Comparison of ENCODE assay signal across 16 cellular contexts in genomic region chr4:160450861-160451260, GRCh38.
DNase-seq lines count a peak whose midpoint lies in the region; ATAC-seq and TF ChIP-seq lines count a peak whose summit lies in the region.
"Had no signal": no experiment of that assay in that cellular context is flagged by ENCODE, and none has a peak within 500 bp of the region (broad histone marks: within the 10 kb centered on the region; RNA-seq: fewer than 3 reads in every experiment).

No MANE protein-coding gene starts in this region.

- TF ChIP-seq CTCF in LNCaP clone FGC (IDR thresholded peaks at IDR 0.05; ENCODE audit: control insufficient read depth, extremely low read depth, insufficient read depth): no peak
- no peak for TF ChIP-seq CTCF in mesothelial cell of epicardium (IDR thresholded peaks at IDR 0.05; ENCODE audit: unreplicated experiment)
- TF ChIP-seq CTCF in osteoblast (IDR thresholded peaks at IDR 0.05; ENCODE audit: extremely low read depth, low read depth, low read length): no peak

- H3K27me3 ChIP-seq in osteoblast (ENCODE audit: insufficient read depth, low read length): no peaks in the 10 kb centered on the region
- H3K27me3 ChIP-seq: BE2C had no signal

- no peaks in the 10 kb centered on the region for H3K79me2 ChIP-seq in osteoblast (ENCODE audit: insufficient read depth, low read length)

- H3K9me3 ChIP-seq in osteoblast (ENCODE audit: low read depth, low read length): no peaks in the 10 kb centered on the region
- H3K9me3 ChIP-seq: BE2C had no signal

- no peaks in the 10 kb centered on the region for H4K20me1 ChIP-seq in osteoblast (ENCODE audit: insufficient read depth, low read length)

- peaks cover 18% of the 10 kb centered on the region for H3K4me1 Mint-ChIP-seq in mesothelial cell of epicardium
- H3K4me1 Mint-ChIP-seq: CD4-positive, CD25-positive, alpha-beta regulatory T cell; CD8-positive, alpha-beta memory T cell; H9 had no signal

- no peaks in the 10 kb centered on the region for H3K9me3 Mint-ChIP-seq in mesothelial cell of epicardium
- H3K9me3 Mint-ChIP-seq: H9 had no signal

- H3K4me2 ChIP-seq in osteoblast (ENCODE audit: insufficient read depth, low read length): no peak overlapping the region

- H3K27ac Mint-ChIP-seq in mesothelial cell of epicardium: peak overlapping the region; percentile 16
- H3K27ac Mint-ChIP-seq: CD4-positive, CD25-positive, alpha-beta regulatory T cell; CD8-positive, alpha-beta memory T cell; H9 had no signal

- no peaks in the 10 kb centered on the region for H3K4me1 ChIP-seq in osteoblast (ENCODE audit: insufficient read depth, low read length)
- H3K4me1 ChIP-seq: BE2C had no signal

- intact Hi-C loops in posterior cingulate gyrus (cut with DNase I): no loop called here

- ATAC-seq in GM19452 (IDR thresholded peaks at IDR 0.05; ENCODE audit: unreplicated experiment): no peak

- H3K4me3 ChIP-seq in LNCaP clone FGC (ENCODE audit: low read depth, low read length): no peak overlapping the region
- no peak overlapping the region for H3K4me3 ChIP-seq in osteoblast (ENCODE audit: insufficient read depth, low read length)

- no peak overlapping the region for H3K4me3 Mint-ChIP-seq in mesothelial cell of epicardium
- H3K4me3 Mint-ChIP-seq: CD4-positive, CD25-positive, alpha-beta regulatory T cell; CD8-positive, alpha-beta memory T cell; H9 had no signal

- DNase-seq in LNCaP clone FGC (ENCODE audit: low read depth) (peak; percentile 28), cerebellum (ENCODE audit: low spot score) (peak; percentile 71), mesothelial cell of epicardium (ENCODE audit: low spot score in 2 of 2, unreplicated experiment in 2 of 2) (no peak), posterior cingulate gyrus (no peak), osteoblast (ENCODE audit: insufficient read length, low spot score, missing footprints) (no peak), NCI-H2196 treated with DMSO at 0.1 percent for 48 hours (lab: John Stamatoyannopoulos, UW; ENCODE audit: unreplicated experiment) (no peak)
- DNase-seq: ACHN; BE2C; CD4-positive, CD25-positive, alpha-beta regulatory T cell; CD8-positive, alpha-beta memory T cell; COR-L47; DMS153; DMS79; GF-D8; H9 had no signal

- no peaks in the 10 kb centered on the region for H3K27me3 Mint-ChIP-seq in mesothelial cell of epicardium (ENCODE audit: low read depth)
- H3K27me3 Mint-ChIP-seq: CD4-positive, CD25-positive, alpha-beta regulatory T cell; CD8-positive, alpha-beta memory T cell had no signal

- no peak overlapping the region for H2AFZ ChIP-seq in osteoblast (ENCODE audit: low read length)

- no peak overlapping the region for H3K27ac ChIP-seq in osteoblast (ENCODE audit: low read depth, low read length)

- no peaks in the 10 kb centered on the region for H3K36me3 ChIP-seq in osteoblast (ENCODE audit: insufficient read depth, low read length)
- H3K36me3 ChIP-seq: BE2C had no signal

- H3K36me3 Mint-ChIP-seq in mesothelial cell of epicardium: no peaks in the 10 kb centered on the region
- H3K36me3 Mint-ChIP-seq: CD4-positive, CD25-positive, alpha-beta regulatory T cell; CD8-positive, alpha-beta memory T cell had no signal

Comparison
In these comparisons a context has a peak if more than half of its experiments do, and no peak if none do; other contexts are left out.
1. DNase-seq: peak in LNCaP clone FGC (single experiment) and cerebellum (single experiment); none in mesothelial cell of epicardium (0 of 2), posterior cingulate gyrus (0 of 10), osteoblast (single experiment) and NCI-H2196 treated with DMSO at 0.1 percent for 48 hours (single experiment).